Comparison of ENCODE assay signal across 28 cellular contexts in genomic region chr11:121564948-121565684, GRCh38.
DNase-seq lines count a peak whose midpoint lies in the region; ATAC-seq and TF ChIP-seq lines count a peak whose summit lies in the region.
"Had no signal": no experiment of that assay in that cellular context is flagged by ENCODE, and none has a peak within 500 bp of the region (broad histone marks: within the 10 kb centered on the region; RNA-seq: fewer than 3 reads in every experiment).

No MANE protein-coding gene starts in this region.

- intact Hi-C loops in right lobe of liver (cut with DNase I) (no loop called here), dorsolateral prefrontal cortex (cut with DNase I) (no loop called here)

- ATAC-seq in T-helper 17 cell (no peak), right lobe of liver (peak; percentile 78 to 88 (median 84))
- ATAC-seq: natural killer cell treated with Interleukin-12 subunit alpha and Interleukin-12 subunit beta and Interleukin-15 and Interleukin-18, amount 100 ng/mL, for 72 hours had no signal

- 26% methylated on average over 5 of the region's 5 CpGs for WGBS in right lobe of liver (ENCODE audit: insufficient coverage, low coverage, low lambda C conversion rate, missing lambda C conversion rate)

- peaks cover 12% of the 10 kb centered on the region for H3K36me3 Mint-ChIP-seq in T-helper 17 cell (ENCODE audit: low read depth)

- DNase-seq in NCI-H1417 (lab: John Stamatoyannopoulos, UW) (peak in 2 of 3 experiments; percentile 20 to 28), NCI-H1417 treated with DMSO at 0.1 percent for 48 hours (lab: John Stamatoyannopoulos, UW) (no peak), NCI-H1105 (lab: John Stamatoyannopoulos, UW) (peak; percentile 13), T-helper 17 cell (no peak), right lobe of liver (peak in 1 of 3 donors; percentile 64), dorsolateral prefrontal cortex (no peak), caudate nucleus (lab: John Stamatoyannopoulos, UW) (no peak), AML-193 (lab: John Stamatoyannopoulos, UW) (no peak)
- DNase-seq: activated CD4-positive, alpha-beta T cell treated with anti-CD3 and anti-CD28 coated beads for 1 hour; adrenal gland; DND-41; effector CD4-positive, alpha-beta T cell; GOT3; HFFc6; NCI-H1048; NCI-H1930; NCI-H226; NCI-H82; stimulated activated CD4-positive, alpha-beta T cell treated with anti-CD3 and anti-CD28 coated beads, Interleukin-1b, Interleukin-23, amount 100 ng/mL, for 48 hours; stimulated activated CD8-positive, alpha-beta memory T cell treated with anti-CD3 and anti-CD28 coated beads, Interleukin-4, amount 100 ng/mL, for 48 hours; stomach; tibial artery had no signal

- peak; percentile 30 for TF ChIP-seq POLR2A in right lobe of liver (IDR thresholded peaks at IDR 0.05)

- H3K4me1 Mint-ChIP-seq in T-helper 17 cell = peaks cover 13% of the 10 kb centered on the region

- H3K27me3 ChIP-seq in right lobe of liver (no peaks in the 10 kb centered on the region), dorsolateral prefrontal cortex (no peaks in the 10 kb centered on the region)
- H3K27me3 ChIP-seq: adrenal gland, stomach, tibial artery had no signal

- TF ChIP-seq CTCF in right lobe of liver (IDR thresholded peaks at IDR 0.05) = no peak
- TF ChIP-seq CTCF in dorsolateral prefrontal cortex (IDR thresholded peaks at IDR 0.05 in 54 of 56, conservative IDR thresholded peaks at IDR 0.05 in 2 of 56; ENCODE audit: low read depth in 1 of 56, partially characterized antibody in 56 of 56) = no peak

- H3K27ac ChIP-seq in right lobe of liver = peak overlapping the region; percentile 53 to 78 (median 75)
- no peak overlapping the region for H3K27ac ChIP-seq in dorsolateral prefrontal cortex
- H3K27ac ChIP-seq in caudate nucleus (ENCODE audit: low read depth, low read length) = no peak overlapping the region
- H3K27ac ChIP-seq: adrenal gland, epithelial cell of prostate, RWPE1, skin epidermis, stomach, tibial artery had no signal

- peaks cover 0 to 78% (median 36%) of the 10 kb centered on the region in 4 donors for H3K4me1 ChIP-seq in right lobe of liver
- H3K4me1 ChIP-seq: adrenal gland, stomach had no signal

- peak overlapping the region; percentile 19 for H3K27ac Mint-ChIP-seq in T-helper 17 cell
- H3K27ac Mint-ChIP-seq: HFFc6 had no signal

- H3K4me3 ChIP-seq in right lobe of liver (no peak overlapping the region), dorsolateral prefrontal cortex (no peak overlapping the region)
- H3K4me3 ChIP-seq: adrenal gland, lung, skin epidermis, stomach, tibial artery had no signal

- no peak overlapping the region for H3K4me3 Mint-ChIP-seq in T-helper 17 cell
- H3K4me3 Mint-ChIP-seq: brain; HFFc6; natural killer cell treated with Interleukin-12 subunit alpha and Interleukin-12 subunit beta and Interleukin-15 and Interleukin-18, amount 100 ng/mL, for 72 hours had no signal

- peaks cover 0 to 22% (median 0%) of the 10 kb centered on the region in 4 donors for H3K36me3 ChIP-seq in right lobe of liver
- H3K36me3 ChIP-seq: adrenal gland had no signal

- H3K9me3 ChIP-seq in T-helper 17 cell (ENCODE audit: control insufficient read depth, low read length, poor library complexity, severe bottlenecking) (no peaks in the 10 kb centered on the region), right lobe of liver (no peaks in the 10 kb centered on the region)
- H3K9me3 ChIP-seq: adrenal gland, stomach, tibial artery had no signal

- H3K27me3 Mint-ChIP-seq in T-helper 17 cell = no peaks in the 10 kb centered on the region
- H3K27me3 Mint-ChIP-seq: natural killer cell treated with Interleukin-12 subunit alpha and Interleukin-12 subunit beta and Interleukin-15 and Interleukin-18, amount 100 ng/mL, for 72 hours had no signal

Comparison
In these comparisons a context has a peak if more than half of its experiments do, and no peak if none do; other contexts are left out.
1. DNase-seq: peak in NCI-H1417 (2 of 3) and NCI-H1105 (single experiment); none in NCI-H1417 treated with DMSO at 0.1 percent for 48 hours (single experiment), T-helper 17 cell (0 of 3), dorsolateral prefrontal cortex (0 of 10), caudate nucleus (0 of 61) and AML-193 (0 of 2).
2. H3K27ac ChIP-seq: peak in right lobe of liver (3 of 3); none in dorsolateral prefrontal cortex (0 of 59) and caudate nucleus (single experiment).